Comparison of ENCODE assay signal across 3 cellular contexts in genomic region chr5:115308815-115309214, GRCh38.
"Had no signal": no experiment of that assay in that cellular context is flagged by ENCODE, and none has a peak within 500 bp of the region (broad histone marks: within the 10 kb centered on the region; RNA-seq: fewer than 3 reads in every experiment).

No MANE protein-coding gene starts in this region.

- DNase-seq: GDM1, GF-D8 had no signal

- H3K4me3 ChIP-seq: GM12878 had no signal
